24 cellular contexts compared by ENCODE assay signal in the genomic region with DNA sequence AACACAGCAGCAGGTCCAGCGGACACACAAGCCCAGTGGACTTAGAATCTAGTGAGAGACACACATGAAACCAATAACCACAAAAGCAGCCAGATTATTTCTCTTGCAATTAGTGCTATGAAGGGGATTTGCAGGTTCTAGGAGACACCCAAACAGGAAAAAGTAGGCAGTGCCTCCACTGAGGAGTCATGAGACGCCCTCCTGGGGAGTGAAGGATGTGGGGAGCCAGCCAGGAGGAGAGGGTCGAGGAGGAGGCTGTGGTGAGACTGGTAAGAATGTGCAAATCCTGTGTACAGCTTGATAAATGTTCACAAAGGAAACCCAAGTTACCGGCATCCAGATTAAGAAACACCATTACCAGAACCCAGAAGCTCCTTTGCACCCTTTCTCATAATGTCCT. TPM values are rescaled to one million over a fixed set of nuclear protein-coding genes. Genes with fewer than 3 reads are reported as not detected.
"Had no signal": no experiment of that assay in that cellular context is flagged by ENCODE, and none has a peak within 500 bp of the region (broad histone marks: within the 10 kb centered on the region; RNA-seq: fewer than 3 reads in every experiment).

No MANE protein-coding gene starts in this region.

- H3K36me3 Mint-ChIP-seq: immature natural killer cell, memory B cell, mesothelial cell of epicardium, natural killer cell had no signal

- H3K27ac Mint-ChIP-seq: immature natural killer cell, memory B cell, mesothelial cell of epicardium, natural killer cell had no signal

- DNase-seq: effector memory CD4-positive, alpha-beta T cell; esophagus squamous epithelium; foreskin fibroblast; glutamatergic neuron; immature natural killer cell; left cardiac atrium; left ventricle myocardium inferior; lower lobe of right lung; natural killer cell; nucleus accumbens; ovary; right cardiac atrium; small intestine; stimulated activated CD4-positive, alpha-beta T cell treated with anti-CD3 and anti-CD28 coated beads, Interleukin-12 subunit alpha, Interleukin-12 subunit beta, amount 100 ng/mL, for 4 hours; stimulated activated naive CD4-positive, alpha-beta T cell; trophoblast cell had no signal

- H3K4me3 ChIP-seq: esophagus squamous epithelium, gastroesophageal sphincter, left ventricle myocardium inferior, lower lobe of right lung, ovary had no signal

- H3K27me3 ChIP-seq: ovary had no signal

- ATAC-seq: gastroesophageal sphincter, left cardiac atrium, lower lobe of right lung, natural killer cell, right cardiac atrium had no signal

- H3K27ac ChIP-seq: epithelial cell of prostate, esophagus squamous epithelium, gastroesophageal sphincter, left ventricle myocardium inferior, lower lobe of right lung, ovary had no signal

- H3K4me3 Mint-ChIP-seq: immature natural killer cell, memory B cell, mesothelial cell of epicardium, natural killer cell, neural crest cell had no signal

- H3K4me1 ChIP-seq: gastroesophageal sphincter, left ventricle myocardium inferior had no signal

- H3K36me3 ChIP-seq: esophagus squamous epithelium, gastroesophageal sphincter, left ventricle myocardium inferior, lower lobe of right lung, ovary had no signal

- H3K4me1 Mint-ChIP-seq: immature natural killer cell, memory B cell, natural killer cell, neural crest cell had no signal

- H3K9me3 Mint-ChIP-seq: immature natural killer cell, mesothelial cell of epicardium had no signal

- H3K9me3 ChIP-seq: esophagus squamous epithelium, gastroesophageal sphincter, left ventricle myocardium inferior, lower lobe of right lung, ovary had no signal

RNA-seq across cellular contexts. Expression of a gene that starts 2.7 kb away (rescaled TPM):
- total RNA-seq: left cardiac atrium, left ventricle myocardium inferior, mesothelial cell of epicardium, myocyte, natural killer cell, neural crest cell, posterior vena cava, right cardiac atrium had no signal
- polyA plus RNA-seq: immature natural killer cell, keratinocyte, right cardiac atrium had no signal
